ENCODE assay signal across 8 cellular contexts in genomic region chr17:81710514-81711308, GRCh38. TPM values are rescaled to one million over a fixed set of nuclear protein-coding genes. Genes with fewer than 3 reads are reported as not detected.
DNase-seq lines count a peak whose midpoint lies in the region; ATAC-seq and TF ChIP-seq lines count a peak whose summit lies in the region.

No MANE protein-coding gene starts in this region.

- peaks cover 58% of the 10 kb centered on the region for H3K4me1 ChIP-seq in BLaER1
- H3K4me1 ChIP-seq in H9 (ENCODE audit: insufficient read depth, low read length) = no peaks in the 10 kb centered on the region; the same call in 1 of the 2 replicates
- H3K4me1 ChIP-seq in fibroblast of lung (ENCODE audit: control insufficient read depth, extremely low read depth, insufficient read depth, low read length) = peaks cover 20% of the 10 kb centered on the region
- H3K4me1 ChIP-seq in spleen = peaks cover 22 to 57% (median 36%) of the 10 kb centered on the region in 6 donors
- H3K4me1 ChIP-seq in aorta (ENCODE audit: control insufficient read depth in 1 of 2, insufficient read depth in 2 of 2, low read length in 2 of 2) = no peaks in the 10 kb centered on the region

- H2BK5ac ChIP-seq in H9 (ENCODE audit: insufficient read length, low read length) = no peak overlapping the region

- no peak overlapping the region for H4K8ac ChIP-seq in H9 (replicated peaks; ENCODE audit: insufficient read length, low read depth, low read length)

- H3K4me2 ChIP-seq in BLaER1 (peak overlapping the region; percentile 98), H9 (ENCODE audit: insufficient read depth, insufficient read length, low read length) (peak overlapping the region; percentile 74), fibroblast of lung (ENCODE audit: extremely low read depth, insufficient read depth, low read length) (peak overlapping the region; percentile 40)

- no peak overlapping the region for H2BK15ac ChIP-seq in H9 (ENCODE audit: low read depth, low read length)

- H3K79me2 ChIP-seq in H9 (ENCODE audit: insufficient read depth, low read length) (no peaks in the 10 kb centered on the region; the same call in 1 of the 2 replicates), fibroblast of lung (ENCODE audit: control insufficient read depth, insufficient read depth, low read length) (peaks cover 7% of the 10 kb centered on the region)

- H3K23me2 ChIP-seq in H9 (ENCODE audit: insufficient read length, low read depth, low read length, poor library complexity, severe bottlenecking) = peaks cover 20% of the 10 kb centered on the region

- H3K23ac ChIP-seq in H9 (ENCODE audit: insufficient read length, low read depth, low read length) = no peak overlapping the region

- H3T11ph ChIP-seq in H9 (ENCODE audit: low read length) = no peak overlapping the region

- H3K14ac ChIP-seq in H9 (ENCODE audit: insufficient read depth, low read length) = peak overlapping the region; percentile 15; the same call in 1 of the 2 replicates

- no peaks in the 10 kb centered on the region; the same call in 1 of the 2 replicates for H3K27me3 Mint-ChIP-seq in H9 (ENCODE audit: low read depth)
- H3K27me3 Mint-ChIP-seq in T-helper 17 cell = no peaks in the 10 kb centered on the region

- no peak for TF ChIP-seq POLR2A in spleen (IDR thresholded peaks at IDR 0.05)

- H3K56ac ChIP-seq in H9 (ENCODE audit: insufficient read length, low read depth, low read length) = no peak overlapping the region

- peaks cover 18 to 37% (median 19%) of the 10 kb centered on the region in 3 experiments for H3K36me3 Mint-ChIP-seq in H9 (ENCODE audit: insufficient read depth in 1 of 3, low read depth in 3 of 3)
- H3K36me3 Mint-ChIP-seq in T-helper 17 cell (ENCODE audit: low read depth) = peaks cover 2% of the 10 kb centered on the region

- WGBS in H9 (ENCODE audit: extremely low coverage, insufficient read length, low lambda C conversion rate) = no CpG with 5 or more reads among the region's 29 CpGs
- 5 to 27% (median 13%) methylated on average over 20 to 29 of the region's 29 CpGs for WGBS in spleen, 5 donors
- WGBS in aorta, 2 donors = 8 to 13% methylated on average over 29 of the region's 29 CpGs

- H3K9me3 Mint-ChIP-seq in H9 = no peaks in the 10 kb centered on the region; a peak in 1 of 5 replicates

- H4K20me1 ChIP-seq in BLaER1 (peaks cover 55% of the 10 kb centered on the region), H9 (ENCODE audit: control insufficient read depth, insufficient read depth, insufficient read length) (no peaks in the 10 kb centered on the region), fibroblast of lung (ENCODE audit: control insufficient read depth, extremely low read depth, insufficient read depth, low read length) (no peaks in the 10 kb centered on the region)

- H3K4me3 ChIP-seq in BLaER1 = peak overlapping the region; percentile 87
- H3K4me3 ChIP-seq in fibroblast of lung (replicated peaks in 1 of 4; ENCODE audit: control extremely low read depth in 1 of 4, insufficient read depth in 1 of 4, low read depth in 3 of 4, low read length in 4 of 4) = peak overlapping the region in 1 of 4 experiments; percentile 63
- peak overlapping the region in 5 of 8 donors; percentile 87 to 99 (median 93) for H3K4me3 ChIP-seq in spleen
- no peak overlapping the region for H3K4me3 ChIP-seq in aorta (ENCODE audit: low read length in 2 of 2)

- H3K27me3 ChIP-seq in BLaER1 (no peaks in the 10 kb centered on the region), H9 (ENCODE audit: insufficient read depth, low read length) (no peaks in the 10 kb centered on the region), fibroblast of lung (ENCODE audit: control insufficient read depth, insufficient read depth, low read length) (no peaks in the 10 kb centered on the region), spleen (replicated peaks in 1 of 7) (no peaks in the 10 kb centered on the region), aorta (ENCODE audit: control insufficient read depth in 1 of 2, insufficient read depth in 2 of 2, low read length in 1 of 2) (no peaks in the 10 kb centered on the region)

- H3K4me1 Mint-ChIP-seq in H9 (peaks cover 24% of the 10 kb centered on the region in 2 experiments), T-helper 17 cell (peaks cover 11% of the 10 kb centered on the region)

- intact Hi-C loops in spleen (cut with DNase I; ENCODE audit: low total_unique reads) (no loop called here), aorta (cut with DNase I) (no loop called here)

- H2AK5ac ChIP-seq in H9 (ENCODE audit: insufficient read length, low read length) = no peak overlapping the region

- H2AFZ ChIP-seq in H9 (ENCODE audit: low read length) = no peak overlapping the region
- no peak overlapping the region for H2AFZ ChIP-seq in fibroblast of lung (ENCODE audit: low read length)

- H3K9me3 ChIP-seq in BLaER1 (no peaks in the 10 kb centered on the region), H9 (ENCODE audit: control insufficient read depth, low read depth, low read length) (no peaks in the 10 kb centered on the region), T-helper 17 cell (ENCODE audit: control insufficient read depth, low read length, poor library complexity, severe bottlenecking) (no peaks in the 10 kb centered on the region), fibroblast of lung (ENCODE audit: control insufficient read depth, insufficient read depth, low read depth, low read length) (no peaks in the 10 kb centered on the region), spleen (no peaks in the 10 kb centered on the region), aorta (ENCODE audit: control insufficient read depth, low read length) (no peaks in the 10 kb centered on the region)

- no peak overlapping the region for H2BK120ac ChIP-seq in H9 (ENCODE audit: low read depth, low read length, poor library complexity, severe bottlenecking)

- peak overlapping the region; percentile 86 for H3K9ac ChIP-seq in BLaER1
- H3K9ac ChIP-seq in H9 (ENCODE audit: extremely low read depth, insufficient read length, low read length) = peak overlapping the region; percentile 42
- no peak overlapping the region for H3K9ac ChIP-seq in fibroblast of lung (ENCODE audit: insufficient read depth, low read length)

- H3K4me3 Mint-ChIP-seq in H9 (peak overlapping the region; percentile 58 to 79), T-helper 17 cell (peak overlapping the region; percentile 77)

- ATAC-seq in T-helper 17 cell (no peak), aorta (ENCODE audit: low FRiP score) (no peak)

- no peak overlapping the region for H2BK12ac ChIP-seq in H9 (ENCODE audit: insufficient read length, low read depth, low read length)

- H3K18ac ChIP-seq in H9 (ENCODE audit: insufficient read length, low read depth, low read length) = peak overlapping the region; percentile 14

- H3K36me3 ChIP-seq in BLaER1 = peaks cover 52% of the 10 kb centered on the region
- H3K36me3 ChIP-seq in fibroblast of lung (ENCODE audit: control insufficient read depth, insufficient read depth, low read length) = peaks cover 15% of the 10 kb centered on the region
- H3K36me3 ChIP-seq in spleen = peaks cover 0 to 35% (median 22%) of the 10 kb centered on the region in 6 donors
- no peaks in the 10 kb centered on the region for H3K36me3 ChIP-seq in aorta (ENCODE audit: control insufficient read depth in 1 of 2, insufficient read depth in 2 of 2, low read length in 1 of 2)

- no peak for TF ChIP-seq CTCF in H9 (conservative IDR thresholded peaks at IDR 0.05)
- no peak for TF ChIP-seq CTCF in fibroblast of lung (conservative IDR thresholded peaks at IDR 0.05 in 1 of 2, IDR thresholded peaks at IDR 0.05 in 1 of 2; ENCODE audit: low read depth in 1 of 2, low read length in 2 of 2)
- no peak for TF ChIP-seq CTCF in spleen (IDR thresholded peaks at IDR 0.05 in 8 of 11, conservative IDR thresholded peaks at IDR 0.05 in 3 of 11)

- H3K4ac ChIP-seq in H9 (ENCODE audit: low read depth, low read length) = no peak overlapping the region

- H3K27ac Mint-ChIP-seq in H9 (peak overlapping the region in 2 of 3 experiments; percentile 83 to 85; a peak in 3 of 7 replicates), T-helper 17 cell (peak overlapping the region; percentile 67)

- H2BK20ac ChIP-seq in H9 (ENCODE audit: low read depth, low read length, poor library complexity, severe bottlenecking) = no peak overlapping the region

- H3K27ac ChIP-seq in BLaER1 (peak overlapping the region; percentile 86), H9 (ENCODE audit: insufficient read length, low read depth, low read length) (no peak overlapping the region), fibroblast of lung (ENCODE audit: insufficient read depth, low read length) (no peak overlapping the region), spleen (peak overlapping the region in 3 of 8 donors; percentile 22 to 81 (median 77)), aorta (ENCODE audit: low read depth in 1 of 2, low read length in 2 of 2) (no peak overlapping the region)

- H4K5ac ChIP-seq in H9 (ENCODE audit: insufficient read length, low read depth, low read length) = no peak overlapping the region

- no peak overlapping the region for H4K91ac ChIP-seq in H9 (ENCODE audit: insufficient read length, low read depth, low read length)

- no peaks in the 10 kb centered on the region for H3K79me1 ChIP-seq in H9 (ENCODE audit: insufficient read depth, low read depth, low read length, poor library complexity, severe bottlenecking)

- DNase-seq in H9 (no peak), T-helper 17 cell (no peak), fibroblast of lung (ENCODE audit: low read depth in 2 of 2) (no peak), spleen (peak; percentile 81), DMS114 treated with DMSO at 0.1 percent for 48 hours (lab: John Stamatoyannopoulos, UW; ENCODE audit: unreplicated experiment) (no peak), aorta (no peak), NCI-H2029 treated with DMSO at 0.1 percent for 48 hours (lab: John Stamatoyannopoulos, UW) (no peak)

RNA-seq across cellular contexts. Expression of gene SLC25A10, which starts 1.4 kb away (rescaled TPM):
- total RNA-seq in H9 (2021) = 28.1 and 30.9 TPM in 2 replicates
- 1 to 10 TPM; 3.4 TPM for total RNA-seq in T-helper 17 cell
- 2.8 and 5.8 TPM in 2 replicates for total RNA-seq in fibroblast of lung
- polyA plus RNA-seq in fibroblast of lung = 3.7 and 10.1 TPM in 2 replicates
- polyA plus RNA-seq in fibroblast of lung (2012) = 5.4 and 20.5 TPM in 2 replicates
- polyA minus RNA-seq in fibroblast of lung (ENCODE audit: low replicate concordance) = 8.7 and 36.3 TPM in 2 replicates
- total RNA-seq in spleen = 1 to 10 TPM; 2.9 to 7.5 (median 3.7) TPM
- polyA plus RNA-seq in spleen = 1 to 10 TPM; 4.7 to 7.7 (median 6.9) TPM
- 1 to 10 TPM; 2.1 to 3.0 TPM for total RNA-seq in aorta
- polyA plus RNA-seq in aorta = 1 to 10 TPM; 2.9 to 6.4 TPM

RNA-seq across cellular contexts. Expression of gene MRPL12, which starts 7.5 kb away (rescaled TPM):
- 140 and 146 TPM in 2 replicates for total RNA-seq in H9 (2021)
- total RNA-seq in T-helper 17 cell = 10 to 100 TPM; 21.4 to 21.8 TPM
- 6.4 and 11.2 TPM in 2 replicates for total RNA-seq in fibroblast of lung
- polyA plus RNA-seq in fibroblast of lung = 46.8 and 75.2 TPM in 2 replicates
- polyA plus RNA-seq in fibroblast of lung (2012) = 62.5 and 113 TPM in 2 replicates
- polyA minus RNA-seq in fibroblast of lung (ENCODE audit: low replicate concordance) = 36.7 and 66.7 TPM in 2 replicates
- total RNA-seq in spleen = 10 to 100 TPM; 36.2 to 68.5 (median 43.2) TPM
- 100 to 1,000 TPM in 2 of 3 donors, 10 to 100 TPM in 1; 71.7 to 160 (median 121) TPM for polyA plus RNA-seq in spleen
- total RNA-seq in aorta = 10 to 100 TPM; 21.1 to 27.1 TPM
- 10 to 100 TPM; 40.1 to 57.7 TPM for polyA plus RNA-seq in aorta

RNA-seq across cellular contexts. Expression of gene HGS, which starts 26.9 kb away (rescaled TPM):
- total RNA-seq in H9 (2021) = 99.3 and 106 TPM in 2 replicates
- 100 to 1,000 TPM; 111 to 121 TPM for total RNA-seq in T-helper 17 cell
- 55.2 and 65.7 TPM in 2 replicates for total RNA-seq in fibroblast of lung
- 43.1 and 81.1 TPM in 2 replicates for polyA plus RNA-seq in fibroblast of lung
- polyA plus RNA-seq in fibroblast of lung (2012) = 59.4 and 88.8 TPM in 2 replicates
- polyA minus RNA-seq in fibroblast of lung (ENCODE audit: low replicate concordance) = 219 and 227 TPM in 2 replicates
- 100 to 1,000 TPM in 4 of 7 donors, 10 to 100 TPM in 3; 62.3 to 134 (median 106) TPM for total RNA-seq in spleen
- 100 to 1,000 TPM in 2 of 3 donors, 10 to 100 TPM in 1; 61.3 to 133 (median 119) TPM for polyA plus RNA-seq in spleen
- total RNA-seq in aorta = 10 to 100 TPM; 88.1 to 88.7 TPM
- polyA plus RNA-seq in aorta = 100 to 1,000 TPM in 1 of 2 donors, 10 to 100 TPM in 1; 49.1 to 277 TPM

RNA-seq across cellular contexts. Expression of gene ARL16, which starts 27.1 kb away (rescaled TPM):
- total RNA-seq in H9 (2021) (55.4 and 58.6 TPM in 2 replicates), T-helper 17 cell (10 to 100 TPM; 10.5 to 34.0 TPM), fibroblast of lung (22.3 and 28.1 TPM in 2 replicates), spleen (10 to 100 TPM; 22.5 to 36.6 (median 29.1) TPM), aorta (10 to 100 TPM; 20.5 to 29.7 TPM)
- polyA plus RNA-seq in fibroblast of lung (35.8 and 55.8 TPM in 2 replicates), spleen (10 to 100 TPM; 56.0 to 93.5 (median 79.8) TPM), aorta (10 to 100 TPM; 38.4 to 87.4 TPM)
- 30.3 and 50.6 TPM in 2 replicates for polyA plus RNA-seq in fibroblast of lung (2012)
- 13.9 and 40.1 TPM in 2 replicates for polyA minus RNA-seq in fibroblast of lung (ENCODE audit: low replicate concordance)

RNA-seq across cellular contexts. Expression of gene CCDC137, which starts 44.2 kb away (rescaled TPM):
- total RNA-seq in H9 (2021) = 57.5 and 60.8 TPM in 2 replicates
- 10 to 100 TPM; 15.0 to 18.4 TPM for total RNA-seq in T-helper 17 cell
- 6.2 and 6.9 TPM in 2 replicates for total RNA-seq in fibroblast of lung
- polyA plus RNA-seq in fibroblast of lung = 9.8 and 13.3 TPM in 2 replicates
- 16.9 and 28.1 TPM in 2 replicates for polyA plus RNA-seq in fibroblast of lung (2012)
- 2.6 and 9.2 TPM in 2 replicates for polyA minus RNA-seq in fibroblast of lung (ENCODE audit: low replicate concordance)
- 10 to 100 TPM; 10.7 to 24.2 (median 19.0) TPM for total RNA-seq in spleen
- polyA plus RNA-seq in spleen = 10 to 100 TPM; 20.7 to 40.1 (median 21.4) TPM
- 10 to 100 TPM; 13.0 to 13.4 TPM for total RNA-seq in aorta
- 10 to 100 TPM in 1 of 2 donors, 1 to 10 TPM in 1; 7.9 to 13.7 TPM for polyA plus RNA-seq in aorta

Comparison
In these comparisons a context has a peak if more than half of its experiments do, and no peak if none do; other contexts are left out.
1. H3K4me2 ChIP-seq: peak in every context shown above with its lines; median percentile 98 in BLaER1; 74 in H9; 40 in fibroblast of lung.
2. H3K4me3 ChIP-seq: peak in BLaER1 (single experiment) and spleen (5 of 8); none in aorta (0 of 2).